ENCODE assay signal across 25 cellular contexts in the genomic region with DNA sequence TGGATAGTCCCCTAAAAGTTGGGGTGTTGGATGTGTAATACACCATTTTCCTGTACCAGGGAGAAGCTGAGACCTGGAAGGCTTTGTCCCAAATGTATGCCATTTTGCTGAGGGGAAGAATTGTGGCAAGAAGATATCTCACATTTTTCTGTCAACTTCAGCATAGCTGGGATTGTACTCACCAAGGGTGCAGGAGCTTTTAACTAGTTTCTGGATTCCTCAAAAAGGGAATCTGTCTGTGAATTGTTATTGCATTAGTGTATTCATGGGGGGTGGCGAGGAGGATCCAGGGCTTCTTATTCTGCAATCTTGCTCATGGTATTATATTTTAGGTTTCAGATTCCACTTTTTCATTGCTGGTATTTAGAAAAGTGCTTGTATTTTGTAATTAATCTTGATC.
"Had no signal": no experiment of that assay in that cellular context is flagged by ENCODE, and none has a peak within 500 bp of the region (broad histone marks: within the 10 kb centered on the region; RNA-seq: fewer than 3 reads in every experiment).

No MANE protein-coding gene starts in this region.

- H3K36me3 ChIP-seq: adrenal gland, heart left ventricle, neutrophil, pancreas, stomach, suprapubic skin, tibial nerve had no signal

- H3K27me3 ChIP-seq: adrenal gland, heart left ventricle, neutrophil, stomach, suprapubic skin, tibial nerve had no signal

- H3K27me3 Mint-ChIP-seq: activated naive CD4-positive, alpha-beta T cell treated with anti-CD3 and anti-CD28 coated beads, Interleukin-2, amount 50 U/mL, for 24 hours had no signal

- H3K4me3 ChIP-seq: adrenal gland, heart left ventricle, pancreas, skin epidermis, stomach, suprapubic skin, tibial nerve had no signal

- H3K27ac Mint-ChIP-seq: activated CD8-positive, alpha-beta T cell treated with anti-CD3 and anti-CD28 coated beads, Interleukin-2, amount 10 ng/mL, durations not matched to agents 7 days and 5 days; activated naive CD4-positive, alpha-beta T cell treated with anti-CD3 and anti-CD28 coated beads, Interleukin-2, amount 50 U/mL, for 24 hours; activated T-helper 1 cell treated with anti-CD3 and anti-CD28 coated beads, Interleukin-12 subunit alpha, Interleukin-12 subunit beta, Interleukin-2, Interleukin-4 antibody, amounts not matched to agents 30 ng/mL and 10 ng/mL and 1 ng/mL, durations not matched to agents 14 hours and 24 hours and 36 hours; nephron; stimulated activated memory B cell treated with anti-CD40 and anti-IgM and Interleukin-4, amounts not matched to agents 10 μg/mL and 1 μg/mL and 100 μg/mL, for 72 hours had no signal

- FAIRE-seq: pancreas, urothelium cell line had no signal

- H3K4me3 Mint-ChIP-seq: activated CD8-positive, alpha-beta T cell treated with anti-CD3 and anti-CD28 coated beads, Interleukin-2, amount 10 ng/mL, durations not matched to agents 7 days and 5 days; activated naive CD4-positive, alpha-beta T cell treated with anti-CD3 and anti-CD28 coated beads, Interleukin-2, amount 50 U/mL, for 24 hours; activated T-helper 1 cell treated with anti-CD3 and anti-CD28 coated beads, Interleukin-12 subunit alpha, Interleukin-12 subunit beta, Interleukin-2, Interleukin-4 antibody, amounts not matched to agents 30 ng/mL and 10 ng/mL and 1 ng/mL, durations not matched to agents 14 hours and 24 hours and 36 hours; nephron; stimulated activated memory B cell treated with anti-CD40 and anti-IgM and Interleukin-4, amounts not matched to agents 10 μg/mL and 1 μg/mL and 100 μg/mL, for 72 hours had no signal

- H3K4me1 Mint-ChIP-seq: activated naive CD4-positive, alpha-beta T cell treated with anti-CD3 and anti-CD28 coated beads, Interleukin-2, amount 50 U/mL, for 24 hours; nephron; stimulated activated memory B cell treated with anti-CD40 and anti-IgM and Interleukin-4, amounts not matched to agents 10 μg/mL and 1 μg/mL and 100 μg/mL, for 72 hours had no signal

- DNase-seq: activated CD4-positive, alpha-beta T cell treated with anti-CD3 and anti-CD28 coated beads for 1 hour; activated CD4-positive, alpha-beta T cell treated with anti-CD3 and anti-CD28 coated beads, Interleukin-2, amount 50 U/mL, for 1 hour; activated CD8-positive, alpha-beta T cell treated with anti-CD3 and anti-CD28 coated beads, Interleukin-2, amount 10 ng/mL, durations not matched to agents 7 days and 5 days; activated gamma-delta T cell; adrenal gland; cerebellar nuclear complex; cortex of kidney; heart left ventricle; islet precursor cell; left cardiac atrium; midbrain; pancreas; right cardiac atrium; stimulated activated CD4-positive, alpha-beta T cell treated with anti-CD3 and anti-CD28 coated beads, Interleukin-2, amount 100 ng/mL, for 24 hours; stomach; T-helper 9 cell had no signal
